8 cellular contexts compared by ENCODE assay signal in the genomic region with DNA sequence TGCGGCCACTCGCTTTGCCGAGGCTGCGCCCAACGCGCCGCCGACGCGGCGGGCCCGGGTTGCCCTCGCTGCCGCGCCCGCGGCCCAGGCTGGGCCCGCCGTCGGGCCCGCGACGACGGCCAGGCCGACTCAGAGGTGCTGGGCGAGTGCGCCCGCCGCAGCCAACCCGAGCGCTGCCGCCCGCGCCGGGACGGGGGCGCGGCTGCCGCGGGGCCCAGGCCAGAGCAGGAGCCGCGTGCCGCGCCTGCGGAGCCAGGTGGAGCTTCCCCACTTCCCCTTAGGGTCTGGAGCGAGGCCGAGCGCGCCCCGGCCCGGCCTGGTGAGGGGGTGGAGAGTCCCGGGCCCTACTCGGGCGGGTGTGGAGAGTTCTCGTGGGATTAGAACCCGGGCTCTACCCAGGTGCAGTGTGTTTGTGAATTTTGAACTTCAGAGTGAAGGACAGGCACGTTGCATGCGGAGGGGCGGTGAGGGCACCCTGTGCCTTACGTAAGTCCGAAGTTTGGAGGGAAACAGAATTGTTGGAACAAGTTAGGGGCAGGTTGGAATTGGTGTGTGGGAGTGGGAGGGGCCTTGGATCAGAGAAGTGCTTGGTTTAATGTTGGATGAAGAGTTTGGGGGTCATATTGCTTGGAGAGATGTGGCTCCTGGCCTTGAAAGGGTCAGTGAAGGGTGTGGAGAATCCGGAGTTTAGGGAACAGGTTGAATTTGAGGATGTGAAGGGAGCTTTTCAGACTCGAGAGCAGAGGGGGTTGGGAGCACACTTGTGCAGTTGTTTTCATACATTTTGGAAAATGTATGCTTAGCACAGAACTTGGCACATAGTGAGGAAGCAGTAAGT. TPM values are rescaled to one million over a fixed set of nuclear protein-coding genes. Genes with fewer than 3 reads are reported as not detected.
A peak's percentile ranks its signal among the peaks of the same experiment; 100 is the strongest.
DNase-seq lines count a peak whose midpoint lies in the region; ATAC-seq and TF ChIP-seq lines count a peak whose summit lies in the region.

No MANE protein-coding gene starts in this region.

- intact Hi-C loops in heart right ventricle (cut with DNase I), result no loop called here

- peaks cover 3% of the 10 kb centered on the region for H3K36me3 Mint-ChIP-seq in activated naive CD8-positive, alpha-beta T cell
- H3K36me3 Mint-ChIP-seq in progenitor cell of endocrine pancreas (ENCODE audit: insufficient read depth), result peaks cover 4% of the 10 kb centered on the region

- peaks cover 3 to 56% (median 28%) of the 10 kb centered on the region in 9 donors for H3K4me1 ChIP-seq in heart right ventricle

- peak overlapping the region; percentile 57 to 99 (median 79) for H3K4me3 ChIP-seq in heart right ventricle

- no peak for TF ChIP-seq CTCF in heart right ventricle (IDR thresholded peaks at IDR 0.05)
- TF ChIP-seq CTCF in progenitor cell of endocrine pancreas (IDR thresholded peaks at IDR 0.05; ENCODE audit: unreplicated experiment), result no peak

- H3K9me3 Mint-ChIP-seq in activated naive CD8-positive, alpha-beta T cell (ENCODE audit: low read depth), result no peaks in the 10 kb centered on the region
- H3K9me3 Mint-ChIP-seq in progenitor cell of endocrine pancreas (ENCODE audit: low read depth), result no peaks in the 10 kb centered on the region

- no peaks in the 10 kb centered on the region for H3K9me3 ChIP-seq in heart right ventricle

- 1% methylated on average over 59 to 63 of the region's 63 CpGs for WGBS in heart right ventricle, 2 donors

- no peaks in the 10 kb centered on the region for H3K36me3 ChIP-seq in heart right ventricle

- peak overlapping the region; percentile 95 for H3K4me3 Mint-ChIP-seq in activated naive CD8-positive, alpha-beta T cell
- peak overlapping the region; percentile 96 for H3K4me3 Mint-ChIP-seq in progenitor cell of endocrine pancreas (ENCODE audit: low read depth)

- ATAC-seq in GM19452 (IDR thresholded peaks at IDR 0.05; ENCODE audit: unreplicated experiment) (peak; percentile 46), HG03521 (IDR thresholded peaks at IDR 0.05; ENCODE audit: unreplicated experiment) (peak; percentile 46), heart right ventricle (peak; percentile 21 to 61 (median 38))

- H3K27ac Mint-ChIP-seq in activated naive CD8-positive, alpha-beta T cell, result peak overlapping the region; percentile 90
- H3K27ac Mint-ChIP-seq in progenitor cell of endocrine pancreas, result peak overlapping the region; percentile 92

- H3K27ac ChIP-seq in heart right ventricle, result peak overlapping the region; percentile 91 to 99 (median 94)

- peak; percentile 35 for DNase-seq in DMS114 treated with DMSO at 0.1 percent for 48 hours (lab: John Stamatoyannopoulos, UW; ENCODE audit: unreplicated experiment)
- peak; percentile 46 for DNase-seq in SK-N-DZ (ENCODE audit: low spot score)
- DNase-seq in heart right ventricle, result peak; percentile 40 to 62
- peak; percentile 41 for DNase-seq in progenitor cell of endocrine pancreas (ENCODE audit: low spot score, unreplicated experiment)
- DNase-seq in NCI-H1694 treated with DMSO at 0.1 percent for 48 hours (lab: John Stamatoyannopoulos, UW), result no peak

- H3K27me3 ChIP-seq in heart right ventricle, result no peaks in the 10 kb centered on the region

- peaks cover 45% of the 10 kb centered on the region for H3K4me1 Mint-ChIP-seq in activated naive CD8-positive, alpha-beta T cell (ENCODE audit: low read depth)
- peaks cover 19% of the 10 kb centered on the region for H3K4me1 Mint-ChIP-seq in progenitor cell of endocrine pancreas (ENCODE audit: low read depth)

- H3K27me3 Mint-ChIP-seq in activated naive CD8-positive, alpha-beta T cell, result no peaks in the 10 kb centered on the region
- H3K27me3 Mint-ChIP-seq in progenitor cell of endocrine pancreas, result no peaks in the 10 kb centered on the region

RNA-seq across cellular contexts. Expression of a gene that starts 0.7 kb away (rescaled TPM):
- 21.5 and 26.7 TPM in 2 replicates for polyA plus RNA-seq in SK-N-DZ (2014; cell fraction: cytosol; rRNA removed)
- 31.1 and 37.5 TPM in 2 replicates for polyA plus RNA-seq in SK-N-DZ (2014; cell fraction: nucleus; rRNA removed)
- total RNA-seq in heart right ventricle, result 10 to 100 TPM in 9 of 10 donors, 1 to 10 TPM in 1; 9.0 to 14.0 (median 11.2) TPM
- polyA plus RNA-seq in heart right ventricle, result 1 to 10 TPM; 2.3 to 2.4 TPM
- 23.5 and 24.0 TPM in 2 replicates for total RNA-seq in progenitor cell of endocrine pancreas

RNA-seq across cellular contexts. Expression of a gene that starts 18.1 kb away (rescaled TPM):
- 0.44 TPM in 1 of 2 replicates, not detected in the other for polyA plus RNA-seq in SK-N-DZ (2014; cell fraction: cytosol; rRNA removed)
- 0.81 and 8.5 TPM in 2 replicates for polyA plus RNA-seq in SK-N-DZ (2014; cell fraction: nucleus; rRNA removed)
- 10 to 100 TPM in 3 of 10 donors, 1 to 10 TPM in 6, under 1 TPM in 1; 1.00 to 19.7 (median 6.7) TPM for total RNA-seq in heart right ventricle
- polyA plus RNA-seq in heart right ventricle, result 1 to 10 TPM; 4.0 to 8.4 TPM
- total RNA-seq in progenitor cell of endocrine pancreas, result 1.3 and 2.5 TPM in 2 replicates
